In the genomic region with DNA sequence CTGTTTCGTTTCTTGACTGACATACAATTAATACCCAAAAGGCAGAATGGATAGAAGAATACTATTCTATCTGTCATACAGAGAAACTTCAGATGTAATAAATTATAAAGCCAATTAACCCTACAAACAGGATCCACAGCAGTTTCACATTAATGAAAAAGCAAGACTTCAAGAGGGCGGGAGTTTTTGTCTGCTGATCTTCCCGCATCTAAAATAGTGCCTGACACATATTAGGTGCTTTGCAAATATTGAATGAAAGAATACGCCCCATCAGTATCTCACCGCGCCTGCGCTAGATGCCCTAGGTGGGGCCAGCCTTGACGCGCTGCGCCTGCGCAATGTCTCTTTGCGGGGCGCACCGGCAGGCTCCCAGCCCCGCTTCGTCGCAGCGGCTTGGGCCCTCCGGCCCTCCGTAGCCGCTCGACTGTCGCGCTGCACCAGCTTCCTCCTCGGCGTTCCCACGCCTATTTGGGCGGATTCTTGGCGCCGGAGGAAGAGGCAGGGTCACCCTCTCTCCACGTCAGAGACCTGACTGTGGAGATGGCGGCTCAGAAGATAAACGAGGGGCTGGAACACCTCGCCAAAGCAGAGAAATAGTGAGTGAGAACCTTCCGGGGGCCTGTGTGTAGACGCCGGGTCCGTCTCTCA, we compare ENCODE assay signal across 8 cellular contexts. TPM values are rescaled to one million over a fixed set of nuclear protein-coding genes. Genes with fewer than 3 reads are reported as not detected.
A peak's percentile ranks its signal among the peaks of the same experiment; 100 is the strongest.
DNase-seq lines count a peak whose midpoint lies in the region; ATAC-seq and TF ChIP-seq lines count a peak whose summit lies in the region.

A gene (plus strand): TSS at position 465 of the 648 bp plus-strand sequence. CDS start 76 bp downstream, at position 541.

- CTCF ChIA-PET in Panc1 (lab: Charles Lee) = interaction anchor here (0.6 to 0.7 kb wide), 4 partner anchors 12 to 389 kb away, joined by 3 to 7 read pairs (median 5); no protein-coding TSS in a partner anchor

- H3K27me3 ChIP-seq in Panc1 (ENCODE audit: control insufficient read depth, insufficient read depth, low read length) (no peaks in the 10 kb centered on the region), muscle layer of colon (ENCODE audit: control insufficient read depth in 1 of 2, insufficient read depth in 2 of 2, low read length in 2 of 2) (no peaks in the 10 kb centered on the region)

- H3K36me3 Mint-ChIP-seq in activated T-cell treated with anti-CD3 and anti-CD28 coated beads, Interleukin-2, amount 50 U/mL, for 4 hours (ENCODE audit: insufficient read depth) = peaks cover 1% of the 10 kb centered on the region

- H3K4me1 ChIP-seq in Panc1 (ENCODE audit: control insufficient read depth, insufficient read depth, low read length) (peaks cover 11% of the 10 kb centered on the region), muscle layer of colon (ENCODE audit: insufficient read depth, low read length) (peaks cover 36% of the 10 kb centered on the region)

- intact Hi-C loops in Panc1 (cut with micrococcal nuclease; ENCODE audit: unreplicated experiment) = no loop called here

- peak within 1 kb of the TSS; percentile 96 for H3K4me3 Mint-ChIP-seq in activated T-cell treated with anti-CD3 and anti-CD28 coated beads, Interleukin-2, amount 50 U/mL, for 4 hours

- no peaks in the 10 kb centered on the region for H3K36me3 ChIP-seq in Panc1 (ENCODE audit: control insufficient read depth, insufficient read depth, low read length)
- no peaks in the 10 kb centered on the region for H3K36me3 ChIP-seq in muscle layer of colon (ENCODE audit: insufficient read depth, low read length)

- in situ Hi-C loops in Panc1 (cut with HindIII; ENCODE audit: low pct_unique_long_range_greater_than_20kb, low sequenced_read_pairs) = no loop called here

- peak; percentile 80 for ATAC-seq in GM21619 (IDR thresholded peaks at IDR 0.05; ENCODE audit: unreplicated experiment)
- ATAC-seq in Panc1 = peak; percentile 98
- ATAC-seq in activated T-cell treated with anti-CD3 and anti-CD28 coated beads, Interleukin-2, amount 50 U/mL, for 4 hours = peak; percentile 85 to 89
- peak; percentile 93 for ATAC-seq in esophagus mucosa

- DNase-seq in DMS153 treated with DMSO at 0.1 percent for 48 hours (lab: John Stamatoyannopoulos, UW; ENCODE audit: unreplicated experiment) = peak; percentile 6
- peak; percentile 92 for DNase-seq in Jurkat, Clone E6-1 (ENCODE audit: low read depth, low spot score)
- DNase-seq in Panc1 (ENCODE audit: low read depth, low spot score) = peak; percentile 43
- DNase-seq in activated T-cell treated with anti-CD3 and anti-CD28 coated beads, Interleukin-2, amount 50 U/mL, for 4 hours = peak; percentile 85
- DNase-seq in stimulated activated CD8-positive, alpha-beta memory T cell treated with anti-CD3 and anti-CD28 coated beads, Interleukin-7, amount 100 ng/mL, for 24 hours (ENCODE audit: low read depth) = peak; percentile 71

- H3K9me3 ChIP-seq in Panc1 (ENCODE audit: control insufficient read depth, insufficient read depth, low read depth, low read length) (no peaks in the 10 kb centered on the region), muscle layer of colon (ENCODE audit: low read length) (no peaks in the 10 kb centered on the region)

- H3K27me3 Mint-ChIP-seq in activated T-cell treated with anti-CD3 and anti-CD28 coated beads, Interleukin-2, amount 50 U/mL, for 4 hours (ENCODE audit: low read depth) = no peaks in the 10 kb centered on the region

- POLR2A ChIA-PET in Panc1 (lab: Charles Lee) = interaction anchor here (0.6 kb wide), 1 partner anchor 19 kb away, joined by 7 read pairs; no protein-coding TSS in a partner anchor

- H3K9me3 Mint-ChIP-seq in activated T-cell treated with anti-CD3 and anti-CD28 coated beads, Interleukin-2, amount 50 U/mL, for 4 hours = no peaks in the 10 kb centered on the region

- H3K4me3 ChIP-seq in Jurkat, Clone E6-1 (ENCODE audit: low read length) = peak within 1 kb of the TSS; percentile 90
- H3K4me3 ChIP-seq in Panc1 (ENCODE audit: low read depth in 2 of 2, low read length in 2 of 2) = peak within 1 kb of the TSS; percentile 97 to 98
- peak within 1 kb of the TSS; percentile 98 to 99 for H3K4me3 ChIP-seq in muscle layer of colon (ENCODE audit: low read depth in 1 of 2, low read length in 2 of 2)

- no TSS peak for BruUV-seq in Panc1 (replicated peaks; lab: Mats Ljungman, UMichigan)

- H3K27ac ChIP-seq in Panc1 (ENCODE audit: low read length) (peak within 1 kb of the TSS; percentile 86), muscle layer of colon (ENCODE audit: low read depth, low read length) (peak within 1 kb of the TSS; percentile 73)

- peak within 1 kb of the TSS; percentile 81 for H3K9ac ChIP-seq in muscle layer of colon (ENCODE audit: low read length)

- no peak for TF ChIP-seq CTCF in Panc1 (IDR thresholded peaks at IDR 0.05)

- peaks cover 51% of the 10 kb centered on the region for H3K4me1 Mint-ChIP-seq in activated T-cell treated with anti-CD3 and anti-CD28 coated beads, Interleukin-2, amount 50 U/mL, for 4 hours (ENCODE audit: low read depth)

RNA-seq across cellular contexts. Expression of the gene that starts here (rescaled TPM):
- polyA plus RNA-seq in Jurkat, Clone E6-1 (2012; ENCODE audit: insufficient read depth, insufficient read length) = 24.3 TPM
- total RNA-seq in Panc1 (2021; ENCODE audit: unreplicated experiment) = 27.8 TPM
- polyA plus RNA-seq in Panc1 (2012; ENCODE audit: insufficient read length) = 11.6 TPM
- total RNA-seq in activated T-cell treated with anti-CD3 and anti-CD28 coated beads, Interleukin-2, amount 50 U/mL, for 4 hours = 10 to 100 TPM; 28.8 to 29.6 (median 28.9) TPM
- total RNA-seq in esophagus mucosa = 24.4 TPM

Comparison
In these comparisons a context has a peak if more than half of its experiments do, and no peak if none do; other contexts are left out.
1. Peak in every context shown above with its lines: DNase-seq, ATAC-seq, H3K4me3 ChIP-seq and H3K27ac ChIP-seq.
2. DNase-seq: peak in every context shown above with its lines; median percentile 92 in Jurkat, Clone E6-1; 85 in activated T-cell treated with anti-CD3 and anti-CD28 coated beads, Interleukin-2, amount 50 U/mL, for 4 hours; 71 in stimulated activated CD8-positive, alpha-beta memory T cell treated with anti-CD3 and anti-CD28 coated beads, Interleukin-7, amount 100 ng/mL, for 24 hours; 43 in Panc1; 6 in DMS153 treated with DMSO at 0.1 percent for 48 hours.